In genomic region chr16:29873319-29873718, GRCh38 we compare ENCODE assay signal across 28 cellular contexts. TPM values are rescaled to one million over a fixed set of nuclear protein-coding genes. Genes with fewer than 3 reads are reported as not detected.
"Had no signal": no experiment of that assay in that cellular context is flagged by ENCODE, and none has a peak within 500 bp of the region (broad histone marks: within the 10 kb centered on the region; RNA-seq: fewer than 3 reads in every experiment).

No MANE protein-coding gene starts in this region.

- H3K9me3 ChIP-seq: neutrophil, ovary, psoas muscle, right lobe of liver, suprapubic skin, testis, tibial artery, transverse colon, upper lobe of right lung, uterus had no signal

- H3K4me3 ChIP-seq: neural progenitor cell, ovary, psoas muscle, right lobe of liver, sigmoid colon, suprapubic skin, testis, tibial artery, transverse colon, upper lobe of right lung, uterus had no signal

- H3K9me3 Mint-ChIP-seq: natural killer cell; nephron; neural progenitor cell; stimulated activated memory B cell treated with anti-CD40 and anti-IgM and Interleukin-4, amounts not matched to agents 10 μg/mL and 1 μg/mL and 100 μg/mL, for 72 hours; stimulated activated naive CD8-positive, alpha-beta T cell treated with anti-CD3 and anti-CD28 coated beads, Interleukin-15, amount 100 ng/mL, for 72 hours; type B pancreatic cell had no signal

- H3K4me1 ChIP-seq: psoas muscle, right lobe of liver, testis, uterus had no signal

- DNase-seq: naive thymus-derived CD4-positive, alpha-beta T cell; natural killer cell; nucleus accumbens; ovary; psoas muscle; right cardiac atrium; right lobe of liver; sigmoid colon; small intestine; stimulated activated CD4-positive, alpha-beta T cell treated with anti-CD3 and anti-CD28 coated beads, Interleukin-15, amount 100 ng/mL, for 24 hours; stimulated activated CD4-positive, alpha-beta T cell treated with anti-CD3 and anti-CD28 coated beads, Interleukin-2, amount 100 ng/mL, for 24 hours; stimulated activated CD4-positive, alpha-beta T cell treated with anti-CD3 and anti-CD28 coated beads, Interleukin-2, amount 100 ng/mL, for 48 hours; stimulated activated CD4-positive, alpha-beta T cell treated with anti-CD3 and anti-CD28 coated beads, Interleukin-4, amount 100 ng/mL, for 24 hours; stimulated activated naive CD4-positive, alpha-beta T cell; stimulated activated naive CD8-positive, alpha-beta T cell treated with anti-CD3 and anti-CD28 coated beads, Interleukin-15, amount 100 ng/mL, for 72 hours; stimulated activated naive CD8-positive, alpha-beta T cell treated with anti-CD3 and anti-CD28 coated beads, Interleukin-15, Interleukin-2, amounts not matched to agents 100 U/mL and 50 U/mL, for 24 hours; testis; tibial artery; transverse colon; upper lobe of right lung; uterus had no signal

- FAIRE-seq: small intestine had no signal

- H3K27ac Mint-ChIP-seq: naive thymus-derived CD4-positive, alpha-beta T cell; natural killer cell; nephron; neural progenitor cell; stimulated activated memory B cell treated with anti-CD40 and anti-IgM and Interleukin-4, amounts not matched to agents 10 μg/mL and 1 μg/mL and 100 μg/mL, for 72 hours; stimulated activated naive CD8-positive, alpha-beta T cell treated with anti-CD3 and anti-CD28 coated beads, Interleukin-15, amount 100 ng/mL, for 72 hours; type B pancreatic cell had no signal

- H3K27me3 ChIP-seq: ovary, testis had no signal

- H3K4me2 ChIP-seq: neural progenitor cell had no signal

- H3K27ac ChIP-seq: neural progenitor cell, neutrophil, ovary, psoas muscle, right lobe of liver, sigmoid colon, suprapubic skin, testis, tibial artery, transverse colon, upper lobe of right lung, uterus had no signal

- H2AFZ ChIP-seq: neural progenitor cell had no signal

- H3K4me1 Mint-ChIP-seq: nephron had no signal

- H3K36me3 ChIP-seq: neural progenitor cell, neutrophil, ovary, right lobe of liver, sigmoid colon, suprapubic skin, tibial artery, transverse colon, upper lobe of right lung, uterus had no signal

- H3K9ac ChIP-seq: neural progenitor cell had no signal

- H3K36me3 Mint-ChIP-seq: natural killer cell; neural progenitor cell; stimulated activated memory B cell treated with anti-CD40 and anti-IgM and Interleukin-4, amounts not matched to agents 10 μg/mL and 1 μg/mL and 100 μg/mL, for 72 hours had no signal

- H3K4me3 Mint-ChIP-seq: naive thymus-derived CD4-positive, alpha-beta T cell; natural killer cell; nephron; stimulated activated memory B cell treated with anti-CD40 and anti-IgM and Interleukin-4, amounts not matched to agents 10 μg/mL and 1 μg/mL and 100 μg/mL, for 72 hours; stimulated activated naive CD8-positive, alpha-beta T cell treated with anti-CD3 and anti-CD28 coated beads, Interleukin-15, amount 100 ng/mL, for 72 hours; type B pancreatic cell had no signal

RNA-seq across cellular contexts. Expression of gene SEZ6L2, which starts 26.0 kb away (rescaled TPM):
- polyA plus RNA-seq: naive thymus-derived CD4-positive, alpha-beta T cell had no signal

RNA-seq across cellular contexts. Expression of gene ASPHD1, which starts 27.0 kb away (rescaled TPM):
- total RNA-seq: natural killer cell, skeletal muscle tissue had no signal
- polyA plus RNA-seq: naive thymus-derived CD4-positive, alpha-beta T cell had no signal
